ENCODE assay signal across 8 cellular contexts in the genomic region with DNA sequence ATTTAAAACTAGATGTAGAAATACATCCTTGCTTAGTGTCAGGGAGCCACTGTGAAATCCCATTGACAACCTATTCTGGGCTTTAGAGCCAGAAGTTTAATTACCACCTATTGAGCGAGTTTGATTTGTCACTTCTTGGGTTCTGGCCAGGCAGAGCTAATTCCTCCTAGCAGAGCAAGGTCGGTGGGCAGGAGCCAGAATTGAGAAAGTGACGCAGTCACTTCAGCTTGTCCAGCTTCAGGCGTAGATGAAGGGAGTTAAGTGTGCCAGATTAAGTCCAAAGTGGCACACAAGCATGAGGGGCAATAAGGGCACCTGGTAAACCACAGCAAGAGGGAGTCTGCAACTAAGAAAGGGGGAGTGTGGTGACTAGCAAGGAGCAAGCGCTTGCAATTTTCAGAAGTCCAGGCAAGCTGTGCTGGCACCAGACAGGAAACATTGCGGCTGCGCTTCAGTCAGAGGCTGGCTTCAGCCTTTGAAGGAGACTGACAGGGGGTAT.
DNase-seq lines count a peak whose midpoint lies in the region; ATAC-seq and TF ChIP-seq lines count a peak whose summit lies in the region.

No MANE protein-coding gene starts in this region.

- H3K4me3 ChIP-seq in Jurkat, Clone E6-1 (ENCODE audit: low read length), result no peak overlapping the region
- H3K4me3 ChIP-seq in right atrium auricular region, result no peak overlapping the region
- peak overlapping the region; percentile 38 to 54 for H3K4me3 ChIP-seq in stomach smooth muscle (ENCODE audit: low read length in 2 of 2)

- no peaks in the 10 kb centered on the region for H3K27me3 ChIP-seq in right atrium auricular region
- no peaks in the 10 kb centered on the region for H3K27me3 ChIP-seq in stomach smooth muscle (ENCODE audit: control insufficient read depth in 1 of 2, insufficient read depth in 2 of 2, low read length in 2 of 2)

- no peak for TF ChIP-seq CTCF in right atrium auricular region (IDR thresholded peaks at IDR 0.05)

- H3K4me1 ChIP-seq in right atrium auricular region (peaks cover 0 to 61% of the 10 kb centered on the region in 2 donors), stomach smooth muscle (ENCODE audit: control insufficient read depth, insufficient read depth, low read length) (peaks cover 3% of the 10 kb centered on the region)

- H3K9ac ChIP-seq in stomach smooth muscle (ENCODE audit: low read length in 2 of 2), result peak overlapping the region in 1 of 2 donors; percentile 26

- H3K36me3 ChIP-seq in right atrium auricular region, result no peaks in the 10 kb centered on the region
- no peaks in the 10 kb centered on the region for H3K36me3 ChIP-seq in stomach smooth muscle (ENCODE audit: control insufficient read depth in 2 of 2, insufficient read depth in 2 of 2, low read length in 2 of 2)

- H3K9me3 ChIP-seq in right atrium auricular region (no peaks in the 10 kb centered on the region), stomach smooth muscle (ENCODE audit: control insufficient read depth in 2 of 2, low read length in 2 of 2) (no peaks in the 10 kb centered on the region)

- peak; percentile 82 for ATAC-seq in SK-N-SH treated with all-trans-retinoic acid at 6 μM for 48 hours
- ATAC-seq in GM18907 (IDR thresholded peaks at IDR 0.05; ENCODE audit: unreplicated experiment), result no peak
- ATAC-seq in GM21529 (IDR thresholded peaks at IDR 0.05; ENCODE audit: unreplicated experiment), result no peak
- ATAC-seq in HG03565 (IDR thresholded peaks at IDR 0.05; ENCODE audit: unreplicated experiment), result no peak

- peak; percentile 41 for DNase-seq in Jurkat, Clone E6-1 (ENCODE audit: low read depth, low spot score)
- peak; percentile 72 for DNase-seq in right atrium auricular region (ENCODE audit: low spot score)
- DNase-seq in activated CD8-positive, alpha-beta memory T cell treated with anti-CD3 and anti-CD28 coated beads, Interleukin-2, amount 50 U/mL, for 48 hours, result no peak

- peak overlapping the region; percentile 27 to 54 for H3K27ac ChIP-seq in right atrium auricular region
- H3K27ac ChIP-seq in stomach smooth muscle (ENCODE audit: low read length), result peak overlapping the region; percentile 46

TF ChIP-seq in SK-N-SH treated with all-trans-retinoic acid at 6 μM for 48 hours, 23 proteins besides CTCF, POLR2A, EP300 and RAD21:
- TF ChIP-seq GLIS3 (CRISPR knock-in tag; IDR thresholded peaks at IDR 0.05) (no peak), ISL1 (CRISPR knock-in tag; IDR thresholded peaks at IDR 0.05) (peak; percentile 52; the same call in 1 of the 2 replicates)
- TF ChIP-seq, protein P1, sequence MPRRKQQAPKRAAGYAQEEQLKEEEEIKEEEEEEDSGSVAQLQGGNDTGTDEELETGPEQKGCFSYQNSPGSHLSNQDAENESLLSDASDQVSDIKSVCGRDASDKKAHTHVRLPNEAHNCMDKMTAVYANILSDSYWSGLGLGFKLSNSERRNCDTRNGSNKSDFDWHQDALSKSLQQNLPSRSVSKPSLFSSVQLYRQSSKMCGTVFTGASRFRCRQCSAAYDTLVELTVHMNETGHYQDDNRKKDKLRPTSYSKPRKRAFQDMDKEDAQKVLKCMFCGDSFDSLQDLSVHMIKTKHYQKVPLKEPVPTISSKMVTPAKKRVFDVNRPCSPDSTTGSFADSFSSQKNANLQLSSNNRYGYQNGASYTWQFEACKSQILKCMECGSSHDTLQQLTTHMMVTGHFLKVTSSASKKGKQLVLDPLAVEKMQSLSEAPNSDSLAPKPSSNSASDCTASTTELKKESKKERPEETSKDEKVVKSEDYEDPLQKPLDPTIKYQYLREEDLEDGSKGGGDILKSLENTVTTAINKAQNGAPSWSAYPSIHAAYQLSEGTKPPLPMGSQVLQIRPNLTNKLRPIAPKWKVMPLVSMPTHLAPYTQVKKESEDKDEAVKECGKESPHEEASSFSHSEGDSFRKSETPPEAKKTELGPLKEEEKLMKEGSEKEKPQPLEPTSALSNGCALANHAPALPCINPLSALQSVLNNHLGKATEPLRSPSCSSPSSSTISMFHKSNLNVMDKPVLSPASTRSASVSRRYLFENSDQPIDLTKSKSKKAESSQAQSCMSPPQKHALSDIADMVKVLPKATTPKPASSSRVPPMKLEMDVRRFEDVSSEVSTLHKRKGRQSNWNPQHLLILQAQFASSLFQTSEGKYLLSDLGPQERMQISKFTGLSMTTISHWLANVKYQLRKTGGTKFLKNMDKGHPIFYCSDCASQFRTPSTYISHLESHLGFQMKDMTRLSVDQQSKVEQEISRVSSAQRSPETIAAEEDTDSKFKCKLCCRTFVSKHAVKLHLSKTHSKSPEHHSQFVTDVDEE (CRISPR knock-in tag; IDR thresholded peaks at IDR 0.05), result peak; percentile 67; the same call in 1 of the 2 replicates

Comparison
In these comparisons a context has a peak if more than half of its experiments do, and no peak if none do; other contexts are left out.
1. H3K4me3 ChIP-seq: peak in stomach smooth muscle (2 of 2); none in Jurkat, Clone E6-1 (single experiment) and right atrium auricular region (0 of 2).